ENCODE assay signal across 10 cellular contexts in the genomic region with DNA sequence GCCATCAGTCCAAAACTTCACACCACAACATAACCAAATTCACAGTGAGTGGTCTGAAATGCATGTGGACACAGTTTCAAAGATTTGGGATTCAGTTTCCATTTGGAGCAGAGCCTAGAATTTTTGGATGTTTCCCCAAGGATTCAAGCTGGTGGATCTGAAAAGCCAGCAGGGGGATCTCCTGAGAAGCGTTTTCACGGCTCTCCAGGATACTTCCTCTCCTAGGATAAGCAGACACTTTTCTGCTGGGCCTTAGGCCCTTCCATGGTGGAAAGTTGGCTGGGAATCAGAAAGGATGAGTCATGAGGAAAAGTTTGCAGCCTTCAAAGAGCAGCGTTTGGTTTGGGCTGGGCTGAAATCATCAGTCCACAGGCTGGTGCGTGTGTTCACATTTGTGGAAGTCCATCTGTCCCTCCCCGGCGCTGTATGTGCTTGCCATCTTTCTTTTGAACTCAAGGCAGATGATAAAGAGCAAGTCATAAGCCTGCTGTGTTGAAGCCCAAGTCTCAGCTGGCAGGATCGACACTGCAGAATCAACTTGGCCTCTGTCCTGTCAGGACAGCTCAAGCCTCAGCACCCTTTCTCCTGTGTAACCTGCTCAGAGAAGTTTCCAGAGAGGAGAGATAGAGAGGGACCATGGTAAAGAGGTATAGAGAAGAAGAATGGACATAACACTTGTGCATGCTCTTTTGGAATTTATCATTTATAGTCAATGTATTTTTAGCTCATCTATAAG.
DNase-seq lines count a peak whose midpoint lies in the region; ATAC-seq and TF ChIP-seq lines count a peak whose summit lies in the region.
"Had no signal": no experiment of that assay in that cellular context is flagged by ENCODE, and none has a peak within 500 bp of the region (broad histone marks: within the 10 kb centered on the region; RNA-seq: fewer than 3 reads in every experiment).

No MANE protein-coding gene starts in this region.

- no peaks in the 10 kb centered on the region for H3K36me3 ChIP-seq in gastroesophageal sphincter

- H3K27ac ChIP-seq in gastroesophageal sphincter, result peak overlapping the region in 2 of 4 donors; percentile 24 to 42

- no peak for TF ChIP-seq EP300 in gastroesophageal sphincter (IDR thresholded peaks at IDR 0.05)

- no peaks in the 10 kb centered on the region for H3K27me3 ChIP-seq in gastroesophageal sphincter

- H3K27ac Mint-ChIP-seq in activated CD4-positive, alpha-beta T cell treated with anti-CD3 and anti-CD28 coated beads, Interleukin-2, amount 10 ng/mL, durations not matched to agents 24 days and 14 days, result no peak overlapping the region

- no peaks in the 10 kb centered on the region for H3K9me3 Mint-ChIP-seq in activated CD4-positive, alpha-beta T cell treated with anti-CD3 and anti-CD28 coated beads, Interleukin-2, amount 10 ng/mL, durations not matched to agents 24 days and 14 days

- no peak overlapping the region for H3K4me3 ChIP-seq in gastroesophageal sphincter

- intact Hi-C loops in posterior cingulate gyrus (cut with DNase I), result no loop called here
- intact Hi-C loops in activated CD4-positive, alpha-beta T cell treated with anti-CD3 and anti-CD28 coated beads, Interleukin-2, amount 10 ng/mL, durations not matched to agents 24 days and 14 days (cut with micrococcal nuclease), result no loop called here

- H3K27me3 Mint-ChIP-seq in activated CD4-positive, alpha-beta T cell treated with anti-CD3 and anti-CD28 coated beads, Interleukin-2, amount 10 ng/mL, durations not matched to agents 24 days and 14 days, result no peaks in the 10 kb centered on the region

- no peaks in the 10 kb centered on the region for H3K9me3 ChIP-seq in gastroesophageal sphincter

- TF ChIP-seq CTCF in gastroesophageal sphincter (IDR thresholded peaks at IDR 0.05), result peak in 3 of 4 experiments; percentile 28 to 58 (median 38)

- ATAC-seq in gastroesophageal sphincter, result peak; percentile 94
- ATAC-seq in HG02588 (IDR thresholded peaks at IDR 0.05; ENCODE audit: unreplicated experiment), result no peak

- peak; percentile 91 for DNase-seq in EL
- DNase-seq in SW480 (ENCODE audit: low spot score), result peak; percentile 95
- peak in 9 of 10 donors; percentile 11 to 93 (median 51) for DNase-seq in posterior cingulate gyrus
- DNase-seq in ecto neural progenitor cell (ENCODE audit: low spot score), result no peak
- DNase-seq in activated CD4-positive, alpha-beta T cell treated with anti-CD3 and anti-CD28 coated beads, Interleukin-2, amount 10 ng/mL, durations not matched to agents 24 days and 14 days, result no peak
- DNase-seq in SHP77 treated with DMSO at 0.1 percent for 48 hours (lab: John Stamatoyannopoulos, UW), result no peak
- DNase-seq: NCI-H2029 treated with DMSO at 0.1 percent for 48 hours; stimulated activated CD4-positive, alpha-beta T cell treated with anti-CD3 and anti-CD28 coated beads, Interleukin-4, amount 100 ng/mL, for 24 hours had no signal

- no peak for TF ChIP-seq POLR2A in gastroesophageal sphincter (IDR thresholded peaks at IDR 0.05)

- no peaks in the 10 kb centered on the region for H3K36me3 Mint-ChIP-seq in activated CD4-positive, alpha-beta T cell treated with anti-CD3 and anti-CD28 coated beads, Interleukin-2, amount 10 ng/mL, durations not matched to agents 24 days and 14 days (ENCODE audit: low read depth)

- H3K4me1 Mint-ChIP-seq in activated CD4-positive, alpha-beta T cell treated with anti-CD3 and anti-CD28 coated beads, Interleukin-2, amount 10 ng/mL, durations not matched to agents 24 days and 14 days, result no peaks in the 10 kb centered on the region

- H3K4me3 Mint-ChIP-seq in activated CD4-positive, alpha-beta T cell treated with anti-CD3 and anti-CD28 coated beads, Interleukin-2, amount 10 ng/mL, durations not matched to agents 24 days and 14 days, result no peak overlapping the region

- WGBS in gastroesophageal sphincter (ENCODE audit: low coverage in 1 of 2), 2 donors, result 5% methylated on average over 6 of the region's 7 CpGs; no CpG with 5 or more reads in 1 of the 2 donors

- H3K4me1 ChIP-seq in gastroesophageal sphincter, result peaks cover 0 to 12% (median 0%) of the 10 kb centered on the region in 3 donors

Comparison
In these comparisons a context has a peak if more than half of its experiments do, and no peak if none do; other contexts are left out.
1. DNase-seq: peak in EL (single experiment), SW480 (single experiment) and posterior cingulate gyrus (9 of 10); none in ecto neural progenitor cell (single experiment), activated CD4-positive, alpha-beta T cell treated with anti-CD3 and anti-CD28 coated beads, Interleukin-2, amount 10 ng/mL, durations not matched to agents 24 days and 14 days (single experiment) and SHP77 treated with DMSO at 0.1 percent for 48 hours (single experiment).